In genomic region chr2:12615509-12615908, GRCh38 we compare ENCODE assay signal across 10 cellular contexts.
"Had no signal": no experiment of that assay in that cellular context is flagged by ENCODE, and none has a peak within 500 bp of the region (broad histone marks: within the 10 kb centered on the region; RNA-seq: fewer than 3 reads in every experiment).

No MANE protein-coding gene starts in this region.

- H3K9me3 Mint-ChIP-seq: HFFc6 had no signal

- H3K4me3 Mint-ChIP-seq: HFFc6 had no signal

- H3K27ac ChIP-seq: GM23248, HL-60 had no signal

- ATAC-seq: HCT116, HepG2 had no signal

- H3K9ac ChIP-seq: GM23248 had no signal

- H3K36me3 Mint-ChIP-seq: IgD-negative memory B cell had no signal

- DNase-seq: GM23248, GOT3, H7, HFFc6, KBM-7 had no signal

- H3K4me3 ChIP-seq: GM23248, HAP-1 had no signal

- H3K9me3 ChIP-seq: HAP-1 had no signal

- H3K4me1 ChIP-seq: HAP-1 had no signal

- H2AFZ ChIP-seq: GM23248 had no signal

- H3K36me3 ChIP-seq: HAP-1 had no signal

- H3K27ac Mint-ChIP-seq: HFFc6, IgD-negative memory B cell had no signal
